In the genomic region with DNA sequence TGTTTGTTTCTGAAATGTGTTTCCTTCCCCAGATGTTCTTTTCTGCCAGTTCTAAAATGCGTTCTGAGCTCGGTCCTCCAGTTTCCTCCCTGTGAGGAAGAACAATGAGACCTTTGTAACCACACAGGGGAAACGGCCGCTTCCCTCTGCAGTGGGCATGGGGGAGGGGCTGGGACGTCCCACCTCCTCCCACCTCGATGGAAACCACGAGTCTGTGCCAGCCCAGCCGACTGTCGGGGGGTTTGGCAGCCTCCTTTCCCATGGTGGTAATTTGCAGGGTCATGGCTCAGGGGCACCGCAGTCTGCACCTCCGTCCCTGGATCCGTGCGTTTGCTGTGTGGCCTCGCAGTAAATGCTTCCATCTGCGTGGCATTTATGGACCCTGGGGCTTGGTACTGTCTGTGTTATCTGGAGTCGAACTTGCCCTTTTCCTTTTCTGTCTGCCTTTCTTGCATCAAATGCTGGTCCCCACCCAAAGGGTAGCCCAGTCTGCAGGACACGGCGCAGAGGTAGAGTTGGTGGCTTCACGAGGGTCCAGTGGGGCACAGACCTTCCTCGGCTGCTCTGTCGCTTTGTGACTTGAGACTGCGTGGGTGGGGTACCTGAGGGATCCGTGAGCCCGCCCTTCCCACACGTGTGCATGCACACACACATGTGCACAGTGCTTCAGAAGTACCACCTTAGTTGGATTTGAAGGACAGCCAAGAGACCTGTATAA, we compare ENCODE assay signal across 8 cellular contexts. TPM values are rescaled to one million over a fixed set of nuclear protein-coding genes. Genes with fewer than 3 reads are reported as not detected.
A peak's percentile ranks its signal among the peaks of the same experiment; 100 is the strongest.
DNase-seq lines count a peak whose midpoint lies in the region; ATAC-seq and TF ChIP-seq lines count a peak whose summit lies in the region.

No MANE protein-coding gene starts in this region.

- intact Hi-C loops in natural killer cell (cut with micrococcal nuclease): no loop called here

- peak overlapping the region in 1 of 2 donors; percentile 14 for H3K4me3 Mint-ChIP-seq in effector memory CD8-positive, alpha-beta T cell
- H3K4me3 Mint-ChIP-seq in neural crest cell: peak overlapping the region; percentile 68
- H3K4me3 Mint-ChIP-seq in natural killer cell: no peak overlapping the region

- H3K27ac Mint-ChIP-seq in effector memory CD8-positive, alpha-beta T cell: no peak overlapping the region
- H3K27ac Mint-ChIP-seq in neural crest cell (ENCODE audit: unreplicated experiment): peak overlapping the region; percentile 95
- H3K27ac Mint-ChIP-seq in natural killer cell: no peak overlapping the region

- TF ChIP-seq CTCF in neural crest cell (conservative IDR thresholded peaks at IDR 0.05): no peak
- TF ChIP-seq CTCF in natural killer cell (IDR thresholded peaks at IDR 0.05): no peak

- peaks cover 0 to 16% of the 10 kb centered on the region in 2 donors for H3K27me3 Mint-ChIP-seq in effector memory CD8-positive, alpha-beta T cell
- no peaks in the 10 kb centered on the region for H3K27me3 Mint-ChIP-seq in neural crest cell (ENCODE audit: low read depth)
- peaks cover 0 to 2% of the 10 kb centered on the region in 2 donors for H3K27me3 Mint-ChIP-seq in natural killer cell (ENCODE audit: low read depth in 2 of 2)

- peak; percentile 22 for ATAC-seq in effector memory CD8-positive, alpha-beta T cell (replicated peaks)
- ATAC-seq in natural killer cell (no peak), GM19467 (IDR thresholded peaks at IDR 0.05; ENCODE audit: unreplicated experiment) (no peak)

- H3K36me3 Mint-ChIP-seq in effector memory CD8-positive, alpha-beta T cell (ENCODE audit: insufficient read depth): peaks cover 3% of the 10 kb centered on the region
- no peaks in the 10 kb centered on the region for H3K36me3 Mint-ChIP-seq in neural crest cell (ENCODE audit: low read depth)
- no peaks in the 10 kb centered on the region for H3K36me3 Mint-ChIP-seq in natural killer cell

- H3K9me3 Mint-ChIP-seq in effector memory CD8-positive, alpha-beta T cell: no peaks in the 10 kb centered on the region
- no peaks in the 10 kb centered on the region for H3K9me3 Mint-ChIP-seq in neural crest cell
- H3K9me3 Mint-ChIP-seq in natural killer cell: no peaks in the 10 kb centered on the region

- DNase-seq in CD1c-positive myeloid dendritic cell (ENCODE audit: extremely low spot score) (peak; percentile 55), NCI-H526 treated with DMSO at 0.1 percent for 48 hours (lab: John Stamatoyannopoulos, UW) (peak; percentile 96), neural crest cell (ENCODE audit: low read depth, low spot score) (peak; percentile 63), NCI-H2029 (lab: John Stamatoyannopoulos, UW) (no peak), natural killer cell (no peak), DMS 273 (lab: John Stamatoyannopoulos, UW; ENCODE audit: unreplicated experiment) (no peak)
- DNase-seq in effector memory CD8-positive, alpha-beta T cell: no peak

- H3K4me1 Mint-ChIP-seq in effector memory CD8-positive, alpha-beta T cell (ENCODE audit: low read depth in 2 of 2): peaks cover 14 to 17% of the 10 kb centered on the region in 2 donors
- H3K4me1 Mint-ChIP-seq in neural crest cell (peaks cover 68% of the 10 kb centered on the region), natural killer cell (peaks cover 9 to 18% of the 10 kb centered on the region in 2 donors)

RNA-seq across cellular contexts. Expression of gene LRP5, which starts 16.1 kb away (rescaled TPM):
- 43.4 and 44.3 TPM in 2 replicates for total RNA-seq in neural crest cell
- total RNA-seq in natural killer cell: 1 to 10 TPM in 1 of 3 donors, under 1 TPM in 2; 0.36 to 1.3 (median 0.89) TPM

RNA-seq across cellular contexts. Expression of gene C11orf24, which starts 56.8 kb away (rescaled TPM):
- 54.2 and 54.5 TPM in 2 replicates for total RNA-seq in neural crest cell
- 10 to 100 TPM; 15.6 to 26.1 (median 17.7) TPM for total RNA-seq in natural killer cell

Comparison
In these comparisons a context has a peak if more than half of its experiments do, and no peak if none do; other contexts are left out.
1. DNase-seq: peak in CD1c-positive myeloid dendritic cell (single experiment), NCI-H526 treated with DMSO at 0.1 percent for 48 hours (single experiment) and neural crest cell (single experiment); none in effector memory CD8-positive, alpha-beta T cell (0 of 3), NCI-H2029 (single experiment), natural killer cell (single experiment) and DMS 273 (single experiment).
2. RNA of gene LRP5, which starts 16.1 kb away (total RNA-seq): 43.4 to 44.3 TPM in neural crest cell; 0.36 to 1.3 TPM in natural killer cell; every median in the first group is over 10 times any median in the second.